In genomic region chr1:84996846-84997666, GRCh38 we compare ENCODE assay signal across 8 cellular contexts. TPM values are rescaled to one million over a fixed set of nuclear protein-coding genes. Genes with fewer than 3 reads are reported as not detected.
DNase-seq lines count a peak whose midpoint lies in the region; ATAC-seq, FAIRE-seq and TF ChIP-seq lines count a peak whose summit lies in the region.

TSS of gene MCOLN2 (minus strand) at chr1:84997113. CDS start at chr1:84996872, 241 bp downstream.

- peak within 1 kb of the TSS; percentile 95 for H3K4me2 ChIP-seq in GM12878 (ENCODE audit: control insufficient read depth, insufficient read depth)

- no peak for FAIRE-seq in GM12878 (lab: Jason Lieb, UNC)
- FAIRE-seq in GM19239 (lab: Jason Lieb, UNC), result no peak

- 0 out of 2 replicates have a peak, but pooled peaks cover 4% of the 10 kb centered on the region for H3K4me1 ChIP-seq in GM12878 (ENCODE audit: control insufficient read depth, insufficient read depth, low read length)

- peak within 1 kb of the TSS; percentile 95 for H3K4me3 ChIP-seq in GM12878

- 0 out of 4 replicates have a peak, but pooled peaks cover 0 to 2% of the 10 kb centered on the region in 2 experiments for H3K36me3 ChIP-seq in GM12878 (ENCODE audit: control insufficient read depth in 2 of 2, insufficient read depth in 2 of 2, low read length in 1 of 2)

- DNase-seq in DMS79 (lab: John Stamatoyannopoulos, UW), result peak; percentile 39
- DNase-seq in GM20000 (ENCODE audit: low spot score), result peak; percentile 90
- DNase-seq in HK-2 (ENCODE audit: unreplicated experiment), result peak; percentile 61
- DNase-seq in GM12878 (ENCODE audit: low read depth, low spot score), result no peak
- DNase-seq in iris pigment epithelial cell (ENCODE audit: low read depth), result peak; percentile 27
- peak; percentile 63 for DNase-seq in stimulated activated CD4-positive, alpha-beta T cell treated with anti-CD3 and anti-CD28 coated beads, Interleukin-15, amount 100 ng/mL, for 24 hours
- no peak for DNase-seq in GM19239 (ENCODE audit: insufficient read length, low spot score)

- peaks cover 85% of the 10 kb centered on the region for H3K79me2 ChIP-seq in GM12878 (ENCODE audit: control insufficient read depth, insufficient read depth, low read length)

- TF ChIP-seq EP300 in GM12878 (IDR thresholded peaks at IDR 0.05; ENCODE audit: borderline replicate concordance in 1 of 2, control insufficient read depth in 1 of 2, low read depth in 2 of 2, low read length in 2 of 2), result no peak

- H2AFZ ChIP-seq in GM12878 (ENCODE audit: control insufficient read depth, low read depth, low read length), result peak within 1 kb of the TSS; percentile 62

- WGBS in GM12878 (ENCODE audit: insufficient coverage, insufficient replicate concordance, low lambda C conversion rate, missing lambda C conversion rate), result under 1% methylated on average over 41 of the region's 87 CpGs

- intact Hi-C loops in GM12878 (cut with micrococcal nuclease; ENCODE audit: unreplicated experiment), result loop anchor here (2.0 to 10.0 kb wide), 3 partner anchors 30 to 422 kb away; partner anchors contain the start of gene CTBS

- H3K9ac ChIP-seq in GM12878 (ENCODE audit: control insufficient read depth, insufficient read depth, low read length), result peak within 1 kb of the TSS; percentile 97

- SMC1A ChIA-PET in GM12878 (lab: Charles Lee; ENCODE audit: uncharacterized antibody, unreplicated experiment), result interaction anchor here (2.3 to 4.1 kb wide), 4 partner anchors 26 to 52 kb away, joined by 10 to 61 read pairs (median 43); no protein-coding TSS in a partner anchor

- peak within 1 kb of the TSS; percentile 99 for H3K27ac ChIP-seq in GM12878 (ENCODE audit: control insufficient read depth, insufficient read depth)

- ATAC-seq in SK-N-SH treated with all-trans-retinoic acid at 6 μM for 48 hours, result peak; percentile 87
- ATAC-seq in GM12878, result peak; percentile 71

- no peak for TF ChIP-seq RAD21 in GM12878 (IDR thresholded peaks at IDR 0.05; ENCODE audit: insufficient read depth, low read depth, low read length)

- BruUV-seq in GM12878 (replicated peaks; lab: Mats Ljungman, UMichigan), result no TSS peak

- TF ChIP-seq CTCF in GM20000 (IDR thresholded peaks at IDR 0.05; ENCODE audit: extremely low read depth, missing control alignments) (no peak), GM12878 (IDR thresholded peaks at IDR 0.05 in 2 of 3, conservative IDR thresholded peaks at IDR 0.05 in 1 of 3; ENCODE audit: control insufficient read depth in 2 of 3, extremely low read depth in 1 of 3, insufficient read depth in 1 of 3, low read depth in 3 of 3, low read length in 3 of 3) (0 out of 6 replicates have a peak, but pooled peaks of 1 of the 3 experiments have one; percentile 4)

- TF ChIP-seq POLR2A in GM12878 (IDR thresholded peaks at IDR 0.05; ENCODE audit: low read depth, low read length), result peak; percentile 86

- RAD21 ChIA-PET in GM12878 (lab: Charles Lee; ENCODE audit: unreplicated experiment), result interaction anchor here (1.5 to 7.2 kb wide), 7 partner anchors 21 to 52 kb away, joined by 3 to 62 read pairs (median 38); no protein-coding TSS in a partner anchor

- no peaks in the 10 kb centered on the region; the same call in 2 of the 3 replicates for H3K9me3 ChIP-seq in GM12878 (replicated peaks; ENCODE audit: control insufficient read depth, insufficient read depth, low read length)

- in situ Hi-C loops in GM12878 (cut with MboI), result loop anchor here (25.0 kb wide), 1 partner anchor 1915 kb away; the partner anchor contains the start of genes HS2ST1 and SELENOF

- CTCF ChIA-PET in GM12878 (lab: Yijun Ruan, JAX), result interaction anchor here (0.6 to 3.7 kb wide), 5 partner anchors 23 to 52 kb away, joined by 3 to 49 read pairs (median 7); no protein-coding TSS in a partner anchor

- H4K20me1 ChIP-seq in GM12878 (ENCODE audit: control insufficient read depth, insufficient read depth), result no peaks in the 10 kb centered on the region

- POLR2A ChIA-PET in GM12878 (lab: Charles Lee), result interaction anchor here (0.7 to 3.6 kb wide), 3 partner anchors 13 to 24 kb away, joined by 3 to 48 read pairs (median 3); no protein-coding TSS in a partner anchor

- no peaks in the 10 kb centered on the region for H3K27me3 ChIP-seq in GM12878 (replicated peaks in 1 of 2; ENCODE audit: control insufficient read depth in 2 of 2, insufficient read depth in 2 of 2, low read length in 1 of 2)

TF ChIP-seq in SK-N-SH treated with all-trans-retinoic acid at 6 μM for 48 hours, 23 proteins besides CTCF, POLR2A, EP300 and RAD21 (continues in another document):
- TF ChIP-seq ISL1 (CRISPR knock-in tag; IDR thresholded peaks at IDR 0.05) (no peak), ARNTL (CRISPR knock-in tag; IDR thresholded peaks at IDR 0.05; ENCODE audit: borderline replicate concordance, low read depth) (no peak), CSRNP3 (CRISPR knock-in tag; IDR thresholded peaks at IDR 0.05) (no peak)

TF ChIP-seq in GM12878, 131 proteins besides CTCF, POLR2A, EP300 and RAD21 (continues in another document):
- TF ChIP-seq CREM (IDR thresholded peaks at IDR 0.05; ENCODE audit: low read depth), result no peak
- TF ChIP-seq GABPA (IDR thresholded peaks at IDR 0.05; ENCODE audit: low read depth), result 0 out of 2 replicates have a peak, but pooled peaks have one; percentile 9
- TF ChIP-seq MLLT1 (IDR thresholded peaks at IDR 0.05), result peak; percentile 39; the same call in 1 of the 2 replicates
- no peak for TF ChIP-seq CEBPZ (IDR thresholded peaks at IDR 0.05; ENCODE audit: low read depth, low read length)
- TF ChIP-seq SIX5 (IDR thresholded peaks at IDR 0.05; ENCODE audit: low read depth, low read length, severe bottlenecking), result no peak
- no peak for TF ChIP-seq HDGF (IDR thresholded peaks at IDR 0.05)
- TF ChIP-seq IRF5 (IDR thresholded peaks at IDR 0.05; ENCODE audit: borderline replicate concordance), result no peak
- no peak for TF ChIP-seq MYB (IDR thresholded peaks at IDR 0.05; ENCODE audit: borderline replicate concordance, low read depth, low read length)

RNA-seq across cellular contexts. Expression of gene MCOLN2, which starts in this region (rescaled TPM):
- 522 and 548 TPM in 2 replicates for total RNA-seq in GM12878 (2013; cell fraction: nucleolus; rRNA removed)
- total RNA-seq in GM12878 (2014; rRNA removed) (228 and 233 TPM in 2 replicates), GM12878 (2014; rRNA removed; fragmentation: Illumina TruSeq; extraction: Trizol) (109 and 114 TPM in 2 replicates), GM12878 (2021) (103 and 110 TPM in 2 replicates)
- 84.9 TPM for polyA plus RNA-seq in GM12878 (2011; ENCODE audit: low read depth)
- polyA plus RNA-seq in GM12878 (2011; rRNA removed) (165 and 228 TPM in 2 replicates), GM12878 (2014; fragmentation: Illumina TruSeq; extraction: Trizol) (116 and 143 TPM in 2 replicates), GM12878 (2014; fragmentation: Nextera tagmentation; extraction: Ambion mirVana) (10 to 100 TPM; 25.9 to 46.7 TPM), GM12878 (2014; rRNA removed) (189 and 218 TPM in 2 replicates), GM12878 (2016; fragmentation: Nextera tagmentation; extraction: Ambion mirVana) (100 to 1,000 TPM; 105 to 106 TPM)
- polyA plus RNA-seq in GM12878 (2011; cell fraction: cytosol; rRNA removed), result 83.5 and 87.5 TPM in 2 replicates
- 296 and 374 TPM in 2 replicates for polyA plus RNA-seq in GM12878 (2011; cell fraction: nucleus; rRNA removed)
- 66.6 and 97.7 TPM in 2 replicates for polyA plus RNA-seq in GM12878 (2012)
- 87.4 and 94.8 TPM in 2 replicates for polyA minus RNA-seq in GM12878 (2011; rRNA and poly(A)+ RNA removed)
- polyA minus RNA-seq in GM12878 (2011; cell fraction: cytosol; rRNA and poly(A)+ RNA removed), result 40.2 and 47.3 TPM in 2 replicates
- polyA minus RNA-seq in GM12878 (2011; cell fraction: nucleus; rRNA and poly(A)+ RNA removed), result 184 and 227 TPM in 2 replicates

Comparison
In these comparisons a context has a peak if more than half of its experiments do, and no peak if none do; other contexts are left out.
1. DNase-seq: peak in DMS79 (single experiment), GM20000 (single experiment), HK-2 (single experiment), iris pigment epithelial cell (single experiment) and stimulated activated CD4-positive, alpha-beta T cell treated with anti-CD3 and anti-CD28 coated beads, Interleukin-15, amount 100 ng/mL, for 24 hours (single experiment); none in GM12878 (single experiment) and GM19239 (single experiment).